ENCODE assay signal across 1 cellular context in the genomic region with DNA sequence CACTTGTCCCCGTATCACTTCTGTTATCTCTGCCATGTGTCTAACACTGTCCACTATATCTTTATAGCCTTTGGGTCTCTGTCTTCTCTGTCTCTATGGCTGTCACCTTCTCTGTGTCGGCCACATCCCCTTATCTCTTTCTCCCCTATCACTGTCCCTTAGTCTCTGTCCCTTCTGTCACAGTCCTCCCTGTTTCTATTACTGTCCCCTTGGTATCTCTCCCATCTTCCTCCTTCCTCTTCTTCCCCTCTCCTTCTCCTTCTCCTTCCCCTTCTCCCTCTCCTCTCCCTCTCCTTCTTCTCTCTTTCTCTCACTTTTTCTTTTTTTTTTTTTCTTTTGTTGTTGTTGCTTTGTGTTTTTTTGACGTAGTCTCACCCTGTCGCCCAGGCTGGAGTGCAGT.
TF ChIP-seq lines count a peak whose summit lies in the region.

No MANE protein-coding gene starts in this region.

TF ChIP-seq in K562, 482 proteins besides CTCF, POLR2A, EP300 and RAD21 (continued from another document and continues in another):
- no peak for TF ChIP-seq ZNF695 (CRISPR knock-in tag; IDR thresholded peaks at IDR 0.05)
- TF ChIP-seq ARNT (IDR thresholded peaks at IDR 0.05), result peak in 1 of 2 experiments; percentile 55; a peak in 2 of 4 replicates
- no peak for TF ChIP-seq CREB3 (tag; conservative IDR thresholded peaks at IDR 0.05; ENCODE audit: low read depth)
- TF ChIP-seq MIER1 (IDR thresholded peaks at IDR 0.05; ENCODE audit: low read depth), result peak; percentile 57; the same call in 1 of the 2 replicates
- TF ChIP-seq EGR1 (conservative IDR thresholded peaks at IDR 0.05), result 0 out of 2 replicates have a peak, but pooled peaks have one; percentile 4
- TF ChIP-seq ZSCAN32 (CRISPR knock-in tag; IDR thresholded peaks at IDR 0.05), result no peak
- TF ChIP-seq NR2C1 (IDR thresholded peaks at IDR 0.05), result peak; percentile 21; the same call in 1 of the 2 replicates
- no peak for TF ChIP-seq NR2C1 (tag; IDR thresholded peaks at IDR 0.05)
- TF ChIP-seq TAF9B (IDR thresholded peaks at IDR 0.05; ENCODE audit: partially characterized antibody), result peak; percentile 49
- peak; percentile 82 for TF ChIP-seq SMARCE1 (IDR thresholded peaks at IDR 0.05)
- peak; percentile 69 for TF ChIP-seq NCOR1 (IDR thresholded peaks at IDR 0.05)
- 0 out of 2 replicates have a peak, but pooled peaks have one; percentile 15 for TF ChIP-seq TEAD4 (IDR thresholded peaks at IDR 0.05; ENCODE audit: low read length)
- no peak for TF ChIP-seq TEAD4 (CRISPR knock-in tag; IDR thresholded peaks at IDR 0.05; ENCODE audit: borderline replicate concordance)
- TF ChIP-seq, protein P1, sequence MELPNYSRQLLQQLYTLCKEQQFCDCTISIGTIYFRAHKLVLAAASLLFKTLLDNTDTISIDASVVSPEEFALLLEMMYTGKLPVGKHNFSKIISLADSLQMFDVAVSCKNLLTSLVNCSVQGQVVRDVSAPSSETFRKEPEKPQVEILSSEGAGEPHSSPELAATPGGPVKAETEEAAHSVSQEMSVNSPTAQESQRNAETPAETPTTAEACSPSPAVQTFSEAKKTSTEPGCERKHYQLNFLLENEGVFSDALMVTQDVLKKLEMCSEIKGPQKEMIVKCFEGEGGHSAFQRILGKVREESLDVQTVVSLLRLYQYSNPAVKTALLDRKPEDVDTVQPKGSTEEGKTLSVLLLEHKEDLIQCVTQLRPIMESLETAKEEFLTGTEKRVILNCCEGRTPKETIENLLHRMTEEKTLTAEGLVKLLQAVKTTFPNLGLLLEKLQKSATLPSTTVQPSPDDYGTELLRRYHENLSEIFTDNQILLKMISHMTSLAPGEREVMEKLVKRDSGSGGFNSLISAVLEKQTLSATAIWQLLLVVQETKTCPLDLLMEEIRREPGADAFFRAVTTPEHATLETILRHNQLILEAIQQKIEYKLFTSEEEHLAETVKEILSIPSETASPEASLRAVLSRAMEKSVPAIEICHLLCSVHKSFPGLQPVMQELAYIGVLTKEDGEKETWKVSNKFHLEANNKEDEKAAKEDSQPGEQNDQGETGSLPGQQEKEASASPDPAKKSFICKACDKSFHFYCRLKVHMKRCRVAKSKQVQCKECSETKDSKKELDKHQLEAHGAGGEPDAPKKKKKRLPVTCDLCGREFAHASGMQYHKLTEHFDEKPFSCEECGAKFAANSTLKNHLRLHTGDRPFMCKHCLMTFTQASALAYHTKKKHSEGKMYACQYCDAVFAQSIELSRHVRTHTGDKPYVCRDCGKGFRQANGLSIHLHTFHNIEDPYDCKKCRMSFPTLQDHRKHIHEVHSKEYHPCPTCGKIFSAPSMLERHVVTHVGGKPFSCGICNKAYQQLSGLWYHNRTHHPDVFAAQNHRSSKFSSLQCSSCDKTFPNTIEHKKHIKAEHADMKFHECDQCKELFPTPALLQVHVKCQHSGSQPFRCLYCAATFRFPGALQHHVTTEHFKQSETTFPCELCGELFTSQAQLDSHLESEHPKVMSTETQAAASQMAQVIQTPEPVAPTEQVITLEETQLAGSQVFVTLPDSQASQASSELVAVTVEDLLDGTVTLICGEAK (IDR thresholded peaks at IDR 0.05), result peak; percentile 65
- TF ChIP-seq, protein P1 (CRISPR knock-in tag; IDR thresholded peaks at IDR 0.05), result no peak
- 0 out of 2 replicates have a peak, but pooled peaks have one; percentile 35 for TF ChIP-seq ZNF57 (CRISPR knock-in tag; IDR thresholded peaks at IDR 0.05)
- peak; percentile 83 for TF ChIP-seq ZBTB2 (IDR thresholded peaks at IDR 0.05)
- peak; percentile 46 for TF ChIP-seq POLR2B (IDR thresholded peaks at IDR 0.05; ENCODE audit: low read depth, partially characterized antibody)
- no peak for TF ChIP-seq E4F1 (CRISPR knock-in tag; IDR thresholded peaks at IDR 0.05; ENCODE audit: borderline replicate concordance)
- no peak for TF ChIP-seq DACH1 (IDR thresholded peaks at IDR 0.05; ENCODE audit: partially characterized antibody)
- TF ChIP-seq ARHGAP35 (IDR thresholded peaks at IDR 0.05; ENCODE audit: partially characterized antibody), result peak; percentile 61
- TF ChIP-seq THRB (CRISPR knock-in tag; conservative IDR thresholded peaks at IDR 0.05), result peak; percentile 93; the same call in 1 of the 2 replicates
- TF ChIP-seq SOX6 (IDR thresholded peaks at IDR 0.05), result peak; percentile 27; the same call in 1 of the 2 replicates
- TF ChIP-seq, protein P2, sequence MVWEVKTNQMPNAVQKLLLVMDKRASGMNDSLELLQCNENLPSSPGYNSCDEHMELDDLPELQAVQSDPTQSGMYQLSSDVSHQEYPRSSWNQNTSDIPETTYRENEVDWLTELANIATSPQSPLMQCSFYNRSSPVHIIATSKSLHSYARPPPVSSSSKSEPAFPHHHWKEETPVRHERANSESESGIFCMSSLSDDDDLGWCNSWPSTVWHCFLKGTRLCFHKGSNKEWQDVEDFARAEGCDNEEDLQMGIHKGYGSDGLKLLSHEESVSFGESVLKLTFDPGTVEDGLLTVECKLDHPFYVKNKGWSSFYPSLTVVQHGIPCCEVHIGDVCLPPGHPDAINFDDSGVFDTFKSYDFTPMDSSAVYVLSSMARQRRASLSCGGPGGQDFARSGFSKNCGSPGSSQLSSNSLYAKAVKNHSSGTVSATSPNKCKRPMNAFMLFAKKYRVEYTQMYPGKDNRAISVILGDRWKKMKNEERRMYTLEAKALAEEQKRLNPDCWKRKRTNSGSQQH (CRISPR knock-in tag; IDR thresholded peaks at IDR 0.05), result peak; percentile 90; the same call in 1 of the 2 replicates
- TF ChIP-seq ZKSCAN1 (IDR thresholded peaks at IDR 0.05; ENCODE audit: low read depth, low read length), result no peak
- TF ChIP-seq FOXK2 (conservative IDR thresholded peaks at IDR 0.05 in 1 of 2, IDR thresholded peaks at IDR 0.05 in 1 of 2; ENCODE audit: low read depth in 2 of 2), result peak; percentile 62 to 72
- TF ChIP-seq FOXM1 (IDR thresholded peaks at IDR 0.05; ENCODE audit: low read depth), result peak; percentile 39; the same call in 1 of the 2 replicates
- TF ChIP-seq FOXM1 (CRISPR knock-in tag; IDR thresholded peaks at IDR 0.05; ENCODE audit: low read depth), result no peak
- peak in 1 of 2 experiments; percentile 86; a peak in 3 of 4 replicates for TF ChIP-seq MLLT1 (IDR thresholded peaks at IDR 0.05)
- no peak for TF ChIP-seq E2F3 (CRISPR knock-in tag; IDR thresholded peaks at IDR 0.05)
- peak; percentile 93 for TF ChIP-seq HLTF (IDR thresholded peaks at IDR 0.05)
- TF ChIP-seq LARP7 (IDR thresholded peaks at IDR 0.05), result peak; percentile 94
- TF ChIP-seq ELF4 (CRISPR knock-in tag; IDR thresholded peaks at IDR 0.05), result peak; percentile 85; the same call in 1 of the 2 replicates
- peak; percentile 64; the same call in 1 of the 2 replicates for TF ChIP-seq BCOR (IDR thresholded peaks at IDR 0.05)
- peak; percentile 93 for TF ChIP-seq MECOM (CRISPR knock-in tag; IDR thresholded peaks at IDR 0.05)
- TF ChIP-seq MTA2 (IDR thresholded peaks at IDR 0.05; ENCODE audit: low read depth), result peak; percentile 42
- peak; percentile 27; the same call in 1 of the 2 replicates for TF ChIP-seq JUND (IDR thresholded peaks at IDR 0.05; ENCODE audit: borderline replicate concordance, low read depth, low read length)
- TF ChIP-seq JUND (tag; IDR thresholded peaks at IDR 0.05; ENCODE audit: borderline replicate concordance, low read depth, low read length), result peak; percentile 34; the same call in 1 of the 3 replicates
- peak; percentile 86 for TF ChIP-seq MTA1 (IDR thresholded peaks at IDR 0.05; ENCODE audit: borderline replicate concordance)
- TF ChIP-seq ZEB2 (IDR thresholded peaks at IDR 0.05), result peak; percentile 73
- TF ChIP-seq, protein P3, sequence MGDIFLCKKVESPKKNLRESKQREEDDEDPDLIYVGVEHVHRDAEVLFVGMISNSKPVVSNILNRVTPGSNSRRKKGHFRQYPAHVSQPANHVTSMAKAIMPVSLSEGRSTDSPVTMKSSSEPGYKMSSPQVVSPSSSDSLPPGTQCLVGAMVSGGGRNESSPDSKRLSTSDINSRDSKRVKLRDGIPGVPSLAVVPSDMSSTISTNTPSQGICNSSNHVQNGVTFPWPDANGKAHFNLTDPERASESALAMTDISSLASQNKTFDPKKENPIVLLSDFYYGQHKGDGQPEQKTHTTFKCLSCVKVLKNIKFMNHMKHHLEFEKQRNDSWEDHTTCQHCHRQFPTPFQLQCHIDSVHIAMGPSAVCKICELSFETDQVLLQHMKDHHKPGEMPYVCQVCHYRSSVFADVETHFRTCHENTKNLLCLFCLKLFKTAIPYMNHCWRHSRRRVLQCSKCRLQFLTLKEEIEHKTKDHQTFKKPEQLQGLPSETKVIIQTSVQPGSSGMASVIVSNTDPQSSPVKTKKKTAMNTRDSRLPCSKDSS (IDR thresholded peaks at IDR 0.05; ENCODE audit: low read depth, partially characterized antibody), result peak; percentile 13
- peak; percentile 83 for TF ChIP-seq DPF2 (IDR thresholded peaks at IDR 0.05)
- peak; percentile 70; the same call in 1 of the 2 replicates for TF ChIP-seq CC2D1A (IDR thresholded peaks at IDR 0.05)
